ENCODE assay signal across 16 cellular contexts in genomic region chr6:104161960-104162669, GRCh38.
DNase-seq lines count a peak whose midpoint lies in the region; ATAC-seq and TF ChIP-seq lines count a peak whose summit lies in the region.
"Had no signal": no experiment of that assay in that cellular context is flagged by ENCODE, and none has a peak within 500 bp of the region (broad histone marks: within the 10 kb centered on the region; RNA-seq: fewer than 3 reads in every experiment).

No MANE protein-coding gene starts in this region.

- H3K9me3 ChIP-seq in adipocyte (ENCODE audit: control insufficient read depth, low read length) (peaks cover 44% of the 10 kb centered on the region), heart right ventricle (peaks cover 0 to 33% (median 20%) of the 10 kb centered on the region in 11 donors)

- H3K27ac Mint-ChIP-seq in stimulated activated effector memory CD8-positive, alpha-beta T cell treated with anti-CD3 and anti-CD28 coated beads, Interleukin-12 subunit alpha, Interleukin-12 subunit beta, amount 100 ng/mL, for 72 hours: no peak overlapping the region
- H3K27ac Mint-ChIP-seq in activated naive CD4-positive, alpha-beta T cell treated with anti-CD3 and anti-CD28 coated beads for 36 hours: no peak overlapping the region

- H3K27ac ChIP-seq in heart right ventricle: no peak overlapping the region

- intact Hi-C loops in heart right ventricle (cut with DNase I): no loop called here
- intact Hi-C loops in activated naive CD4-positive, alpha-beta T cell treated with anti-CD3 and anti-CD28 coated beads for 36 hours (cut with micrococcal nuclease): no loop called here

- no peaks in the 10 kb centered on the region for H3K27me3 Mint-ChIP-seq in activated naive CD4-positive, alpha-beta T cell treated with anti-CD3 and anti-CD28 coated beads for 36 hours (ENCODE audit: low read depth)

- CTCF ChIA-PET in activated naive CD4-positive, alpha-beta T cell treated with anti-CD3 and anti-CD28 coated beads for 36 hours (lab: Charles Lee): no interaction called here

- DNase-seq in HS-5 (ENCODE audit: low read depth): peak; percentile 61
- no peak for DNase-seq in adipocyte (ENCODE audit: low read depth)
- peak; percentile 76 for DNase-seq in fibroblast of villous mesenchyme (ENCODE audit: low read depth)
- DNase-seq in stimulated activated effector memory CD8-positive, alpha-beta T cell treated with anti-CD3 and anti-CD28 coated beads, Interleukin-12 subunit alpha, Interleukin-12 subunit beta, amount 100 ng/mL, for 72 hours (ENCODE audit: low spot score in 2 of 2): no peak
- DNase-seq in NK-92 treated with Interleukin-12 subunit alpha and Interleukin-12 subunit beta, amount 100 ng/mL, for 24 hours (lab: John Stamatoyannopoulos, UW): no peak
- DNase-seq in heart right ventricle: no peak
- no peak for DNase-seq in activated T-cell treated with anti-CD3 and anti-CD28 coated beads for 4 hours
- DNase-seq in activated naive CD4-positive, alpha-beta T cell treated with anti-CD3 and anti-CD28 coated beads for 36 hours: no peak
- DNase-seq: activated CD4-positive, alpha-beta T cell treated with anti-CD3 and anti-CD28 coated beads for 4 hours; cerebellar nuclear complex; MM.1S; NCI-H2081; stimulated activated CD4-positive, alpha-beta T cell treated with anti-CD3 and anti-CD28 coated beads, Interleukin-15, amount 100 ng/mL, for 24 hours; T-helper 2 cell had no signal

- H3K9me3 Mint-ChIP-seq in stimulated activated effector memory CD8-positive, alpha-beta T cell treated with anti-CD3 and anti-CD28 coated beads, Interleukin-12 subunit alpha, Interleukin-12 subunit beta, amount 100 ng/mL, for 72 hours: peaks cover 13% of the 10 kb centered on the region
- peaks cover 5% of the 10 kb centered on the region for H3K9me3 Mint-ChIP-seq in activated naive CD4-positive, alpha-beta T cell treated with anti-CD3 and anti-CD28 coated beads for 36 hours

- H3K36me3 Mint-ChIP-seq in stimulated activated effector memory CD8-positive, alpha-beta T cell treated with anti-CD3 and anti-CD28 coated beads, Interleukin-12 subunit alpha, Interleukin-12 subunit beta, amount 100 ng/mL, for 72 hours: no peaks in the 10 kb centered on the region
- H3K36me3 Mint-ChIP-seq in activated naive CD4-positive, alpha-beta T cell treated with anti-CD3 and anti-CD28 coated beads for 36 hours (ENCODE audit: low read depth): no peaks in the 10 kb centered on the region
- H3K36me3 Mint-ChIP-seq: activated naive CD4-positive, alpha-beta T cell treated with anti-CD3 and anti-CD28 coated beads, Interleukin-2, amount 50 U/mL, for 72 hours had no signal

- 84 to 88% methylated on average over 5 of the region's 5 CpGs for WGBS in heart right ventricle, 2 donors

- H3K4me1 Mint-ChIP-seq in stimulated activated effector memory CD8-positive, alpha-beta T cell treated with anti-CD3 and anti-CD28 coated beads, Interleukin-12 subunit alpha, Interleukin-12 subunit beta, amount 100 ng/mL, for 72 hours: no peaks in the 10 kb centered on the region
- no peaks in the 10 kb centered on the region for H3K4me1 Mint-ChIP-seq in activated naive CD4-positive, alpha-beta T cell treated with anti-CD3 and anti-CD28 coated beads for 36 hours (ENCODE audit: low read depth)

- H3K4me3 ChIP-seq in adipocyte (ENCODE audit: low read length) (peak overlapping the region; percentile 33), fibroblast of villous mesenchyme (ENCODE audit: low read depth, low read length) (no peak overlapping the region), heart right ventricle (no peak overlapping the region)
- H3K4me3 ChIP-seq: GM12878 had no signal

- peaks cover 9% of the 10 kb centered on the region for H3K4me1 ChIP-seq in adipocyte (ENCODE audit: control insufficient read depth, insufficient read depth, low read length)
- H3K4me1 ChIP-seq in heart right ventricle: no peaks in the 10 kb centered on the region

- H3K4me3 Mint-ChIP-seq in stimulated activated effector memory CD8-positive, alpha-beta T cell treated with anti-CD3 and anti-CD28 coated beads, Interleukin-12 subunit alpha, Interleukin-12 subunit beta, amount 100 ng/mL, for 72 hours: no peak overlapping the region
- H3K4me3 Mint-ChIP-seq in activated naive CD4-positive, alpha-beta T cell treated with anti-CD3 and anti-CD28 coated beads for 36 hours: no peak overlapping the region

- H3K27me3 ChIP-seq in adipocyte (replicated peaks; ENCODE audit: control insufficient read depth, insufficient read depth, low read length): no peaks in the 10 kb centered on the region
- H3K27me3 ChIP-seq in heart right ventricle: no peaks in the 10 kb centered on the region

- TF ChIP-seq CTCF in fibroblast of villous mesenchyme (IDR thresholded peaks at IDR 0.05; ENCODE audit: insufficient read depth, low read depth, low read length): no peak
- TF ChIP-seq CTCF in heart right ventricle (IDR thresholded peaks at IDR 0.05): no peak

- H3K9ac ChIP-seq in adipocyte (ENCODE audit: low read length): no peak overlapping the region

- ATAC-seq in stimulated activated effector memory CD8-positive, alpha-beta T cell treated with anti-CD3 and anti-CD28 coated beads, Interleukin-12 subunit alpha, Interleukin-12 subunit beta, amount 100 ng/mL, for 72 hours: peak; percentile 16
- ATAC-seq in heart right ventricle: no peak
- ATAC-seq: activated naive CD4-positive, alpha-beta T cell treated with anti-CD3 and anti-CD28 coated beads, Interleukin-2, amount 50 U/mL, for 72 hours; GM12878 had no signal

- H3K36me3 ChIP-seq in adipocyte (ENCODE audit: control insufficient read depth, insufficient read depth, low read length, severe bottlenecking): no peaks in the 10 kb centered on the region
- no peaks in the 10 kb centered on the region for H3K36me3 ChIP-seq in heart right ventricle

Comparison
In these comparisons a context has a peak if more than half of its experiments do, and no peak if none do; other contexts are left out.
1. DNase-seq: peak in HS-5 (single experiment) and fibroblast of villous mesenchyme (single experiment); none in adipocyte (single experiment), stimulated activated effector memory CD8-positive, alpha-beta T cell treated with anti-CD3 and anti-CD28 coated beads, Interleukin-12 subunit alpha, Interleukin-12 subunit beta, amount 100 ng/mL, for 72 hours (0 of 2), NK-92 treated with Interleukin-12 subunit alpha and Interleukin-12 subunit beta, amount 100 ng/mL, for 24 hours (single experiment), heart right ventricle (0 of 2), activated T-cell treated with anti-CD3 and anti-CD28 coated beads for 4 hours (single experiment) and activated naive CD4-positive, alpha-beta T cell treated with anti-CD3 and anti-CD28 coated beads for 36 hours (single experiment).